ENCODE assay signal across 11 cellular contexts in genomic region chr3:158094235-158094916, GRCh38. TPM values are rescaled to one million over a fixed set of nuclear protein-coding genes. Genes with fewer than 3 reads are reported as not detected.
DNase-seq lines count a peak whose midpoint lies in the region; ATAC-seq and TF ChIP-seq lines count a peak whose summit lies in the region.
"Had no signal": no experiment of that assay in that cellular context is flagged by ENCODE, and none has a peak within 500 bp of the region (broad histone marks: within the 10 kb centered on the region; RNA-seq: fewer than 3 reads in every experiment).

No MANE protein-coding gene starts in this region.

- H3K4me1 ChIP-seq in stomach, result peaks cover 9 to 25% (median 18%) of the 10 kb centered on the region in 4 donors

- peak overlapping the region in 1 of 4 donors; percentile 0 for H3K4me3 ChIP-seq in stomach

- H3K27me3 Mint-ChIP-seq in activated CD4-positive, alpha-beta T cell treated with anti-CD3 and anti-CD28 coated beads for 36 hours, result peaks cover 72% of the 10 kb centered on the region
- H3K27me3 Mint-ChIP-seq in chondrocyte (ENCODE audit: low read depth), result peaks cover 83% of the 10 kb centered on the region
- peaks cover 36 to 66% of the 10 kb centered on the region in 2 donors for H3K27me3 Mint-ChIP-seq in stimulated activated naive B cell treated with anti-CD40 and anti-IgM and Interleukin-4, amounts not matched to agents 10 μg/mL and 1 μg/mL and 100 μg/mL, for 72 hours

- H3K4me1 Mint-ChIP-seq in activated CD4-positive, alpha-beta T cell treated with anti-CD3 and anti-CD28 coated beads for 36 hours, result peaks cover 19% of the 10 kb centered on the region
- H3K4me1 Mint-ChIP-seq in chondrocyte (ENCODE audit: low read depth), result peaks cover 10% of the 10 kb centered on the region
- H3K4me1 Mint-ChIP-seq in stimulated activated naive B cell treated with anti-CD40 and anti-IgM and Interleukin-4, amounts not matched to agents 10 μg/mL and 1 μg/mL and 100 μg/mL, for 72 hours, result peaks cover 15 to 33% of the 10 kb centered on the region in 2 donors

- H3K27me3 ChIP-seq in stomach, result peaks cover 24 to 100% (median 64%) of the 10 kb centered on the region in 3 donors

- intact Hi-C loops in activated CD4-positive, alpha-beta T cell treated with anti-CD3 and anti-CD28 coated beads for 36 hours (cut with DNase I, micrococcal nuclease), result loop anchor here (2.0 to 5.0 kb wide), 2 partner anchors 14 to 443 kb away; no protein-coding TSS in a partner anchor
- intact Hi-C loops in stomach (cut with DNase I; ENCODE audit: low total_unique reads), result no loop called here

- H3K36me3 ChIP-seq in stomach, result no peaks in the 10 kb centered on the region

- H3K9me3 ChIP-seq in stomach, result peaks cover 0 to 20% (median 8%) of the 10 kb centered on the region in 4 donors

- H3K36me3 Mint-ChIP-seq in activated CD4-positive, alpha-beta T cell treated with anti-CD3 and anti-CD28 coated beads for 36 hours (ENCODE audit: low read depth), result no peaks in the 10 kb centered on the region
- peaks cover 3% of the 10 kb centered on the region for H3K36me3 Mint-ChIP-seq in chondrocyte (ENCODE audit: low read depth)
- H3K36me3 Mint-ChIP-seq in stimulated activated naive B cell treated with anti-CD40 and anti-IgM and Interleukin-4, amounts not matched to agents 10 μg/mL and 1 μg/mL and 100 μg/mL, for 72 hours, result no peaks in the 10 kb centered on the region

- no peak for TF ChIP-seq POLR2A in stomach (IDR thresholded peaks at IDR 0.05)

- CTCF ChIA-PET in activated CD4-positive, alpha-beta T cell treated with anti-CD3 and anti-CD28 coated beads for 36 hours (lab: Charles Lee), result interaction anchor here (0.7 to 1.0 kb wide), 2 partner anchors 11 to 77 kb away, joined by 3 to 5 read pairs; no protein-coding TSS in a partner anchor

- ATAC-seq in activated CD4-positive, alpha-beta T cell treated with anti-CD3 and anti-CD28 coated beads for 36 hours, result no peak
- ATAC-seq in HG02870 (IDR thresholded peaks at IDR 0.05; ENCODE audit: unreplicated experiment), result peak; percentile 32
- peak in 1 of 2 donors; percentile 38 for ATAC-seq in stimulated activated naive B cell treated with anti-CD40 and anti-IgM and Interleukin-4, amounts not matched to agents 10 μg/mL and 1 μg/mL and 100 μg/mL, for 72 hours (replicated peaks)

- no peak overlapping the region for H3K4me3 Mint-ChIP-seq in activated CD4-positive, alpha-beta T cell treated with anti-CD3 and anti-CD28 coated beads for 36 hours
- H3K4me3 Mint-ChIP-seq in chondrocyte (ENCODE audit: unreplicated experiment), result peak overlapping the region; percentile 9
- peak overlapping the region; percentile 48 to 61 for H3K4me3 Mint-ChIP-seq in stimulated activated naive B cell treated with anti-CD40 and anti-IgM and Interleukin-4, amounts not matched to agents 10 μg/mL and 1 μg/mL and 100 μg/mL, for 72 hours

- no peak overlapping the region for H3K27ac Mint-ChIP-seq in activated CD4-positive, alpha-beta T cell treated with anti-CD3 and anti-CD28 coated beads for 36 hours
- H3K27ac Mint-ChIP-seq in chondrocyte (ENCODE audit: unreplicated experiment), result no peak overlapping the region
- peak overlapping the region; percentile 70 for H3K27ac Mint-ChIP-seq in stimulated activated naive B cell treated with anti-CD40 and anti-IgM and Interleukin-4, amounts not matched to agents 10 μg/mL and 1 μg/mL and 100 μg/mL, for 72 hours

- TF ChIP-seq EP300 in stomach (IDR thresholded peaks at IDR 0.05), result no peak

- no peak overlapping the region for H3K27ac ChIP-seq in stomach
- H3K27ac ChIP-seq: 22Rv1 had no signal

- DNase-seq in activated CD4-positive, alpha-beta T cell treated with anti-CD3 and anti-CD28 coated beads for 36 hours, result peak; percentile 27
- no peak for DNase-seq in activated CD4-positive, alpha-beta T cell treated with anti-CD3 and anti-CD28 coated beads, Interleukin-2, amount 50 U/mL, for 48 hours
- DNase-seq in chondrocyte (ENCODE audit: low spot score), result peak; percentile 82
- no peak for DNase-seq in stimulated activated naive B cell treated with anti-CD40 and anti-IgM and Interleukin-4, amounts not matched to agents 10 μg/mL and 1 μg/mL and 100 μg/mL, for 72 hours
- DNase-seq in NCI-H2029 (lab: John Stamatoyannopoulos, UW), result no peak
- DNase-seq in DMS 273 (lab: John Stamatoyannopoulos, UW; ENCODE audit: unreplicated experiment), result no peak
- no peak for DNase-seq in stomach
- DNase-seq: stimulated activated CD4-positive, alpha-beta T cell treated with anti-CD3 and anti-CD28 coated beads, Interleukin-4, amount 100 ng/mL, for 1 hour had no signal

- H3K9me3 Mint-ChIP-seq in activated CD4-positive, alpha-beta T cell treated with anti-CD3 and anti-CD28 coated beads for 36 hours (ENCODE audit: low read depth), result no peaks in the 10 kb centered on the region
- no peaks in the 10 kb centered on the region for H3K9me3 Mint-ChIP-seq in chondrocyte (ENCODE audit: low read depth)
- no peaks in the 10 kb centered on the region for H3K9me3 Mint-ChIP-seq in stimulated activated naive B cell treated with anti-CD40 and anti-IgM and Interleukin-4, amounts not matched to agents 10 μg/mL and 1 μg/mL and 100 μg/mL, for 72 hours

- TF ChIP-seq CTCF in chondrocyte (IDR thresholded peaks at IDR 0.05) (peak; percentile 22), stomach (IDR thresholded peaks at IDR 0.05) (no peak)

- POLR2A ChIA-PET in activated CD4-positive, alpha-beta T cell treated with anti-CD3 and anti-CD28 coated beads for 36 hours (lab: Charles Lee), result no interaction called here

- WGBS in stomach, 5 donors, result 12 to 21% (median 15%) methylated on average over 17 to 58 of the region's 58 CpGs

RNA-seq across cellular contexts. Expression of gene SHOX2, which starts 11.8 kb away (rescaled TPM):
- not detected for total RNA-seq in activated CD4-positive, alpha-beta T cell treated with anti-CD3 and anti-CD28 coated beads for 36 hours
- total RNA-seq in chondrocyte (not detected in 3 replicates), stomach (under 1 TPM in 1 of 5 donors, not detected in 4; 0.55 TPM)
- under 1 TPM in 1 of 3 donors, not detected in 2; 0.10 TPM for polyA plus RNA-seq in stomach
- total RNA-seq: liver had no signal
- polyA plus RNA-seq: liver had no signal

RNA-seq across cellular contexts. Expression of gene RSRC1, which starts 15.5 kb away (rescaled TPM):
- 10 to 100 TPM; 44.9 to 61.6 TPM for total RNA-seq in activated CD4-positive, alpha-beta T cell treated with anti-CD3 and anti-CD28 coated beads for 36 hours
- 20.2 to 27.1 TPM (median 23.5 TPM) in 3 replicates for total RNA-seq in chondrocyte
- total RNA-seq in stomach, result 100 to 1,000 TPM in 1 of 5 donors, 10 to 100 TPM in 3, 1 to 10 TPM in 1; 1.7 to 502 (median 12.1) TPM
- polyA plus RNA-seq in stomach, result 10 to 100 TPM; 10.4 to 12.1 (median 11.9) TPM

Comparison
In these comparisons a context has a peak if more than half of its experiments do, and no peak if none do; other contexts are left out.
1. DNase-seq: peak in activated CD4-positive, alpha-beta T cell treated with anti-CD3 and anti-CD28 coated beads for 36 hours (single experiment) and chondrocyte (single experiment); none in activated CD4-positive, alpha-beta T cell treated with anti-CD3 and anti-CD28 coated beads, Interleukin-2, amount 50 U/mL, for 48 hours (0 of 2), stimulated activated naive B cell treated with anti-CD40 and anti-IgM and Interleukin-4, amounts not matched to agents 10 μg/mL and 1 μg/mL and 100 μg/mL, for 72 hours (single experiment), NCI-H2029 (single experiment), DMS 273 (single experiment) and stomach (single experiment).